ENCODE assay signal across 8 cellular contexts in the genomic region with DNA sequence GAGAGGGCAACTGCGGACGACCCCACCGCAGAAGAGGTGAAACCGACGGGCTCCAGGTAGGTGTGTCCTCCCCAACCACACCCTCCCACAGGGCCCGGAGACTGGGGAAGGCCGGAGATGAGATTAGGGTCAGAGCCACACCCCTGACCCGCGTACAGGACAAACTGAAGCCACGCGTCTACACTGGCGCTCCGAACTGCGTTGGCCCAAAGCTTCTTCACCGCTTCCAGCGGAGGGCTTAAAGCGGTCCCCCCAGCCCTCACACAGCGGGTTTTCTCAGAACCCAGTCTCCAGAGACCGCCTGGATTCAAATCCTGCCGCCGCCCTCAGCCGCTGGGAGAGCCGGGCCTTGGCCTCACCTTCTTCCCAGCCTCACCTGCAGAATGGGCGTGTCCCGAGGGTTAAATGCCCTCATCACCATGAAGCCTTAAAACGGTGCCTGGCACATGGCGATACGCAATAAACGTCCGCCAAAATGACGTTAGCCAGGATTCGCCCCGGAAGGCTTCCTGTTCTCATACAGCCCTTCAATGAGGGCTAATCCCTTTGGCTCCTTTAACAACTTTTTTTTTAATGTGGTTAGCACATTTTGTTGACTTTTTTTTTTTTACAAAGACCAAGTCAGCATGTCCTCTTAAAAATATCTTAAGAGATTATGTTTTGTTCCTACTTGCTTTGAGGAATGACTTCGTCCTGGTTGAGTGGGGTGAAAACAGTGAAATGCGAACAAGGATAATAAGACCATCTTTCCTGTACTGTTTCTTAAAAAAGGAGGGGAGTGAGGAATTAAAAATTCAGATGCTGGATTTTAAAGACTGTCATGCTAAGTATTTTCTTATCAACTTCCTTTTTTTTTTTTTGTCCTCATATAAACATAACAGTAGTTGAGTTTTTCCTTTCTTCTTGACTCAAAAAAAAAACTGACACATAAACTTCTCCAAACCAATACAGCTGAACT. TPM values are rescaled to one million over a fixed set of nuclear protein-coding genes. Genes with fewer than 3 reads are reported as not detected.
DNase-seq lines count a peak whose midpoint lies in the region; ATAC-seq and TF ChIP-seq lines count a peak whose summit lies in the region.

No MANE protein-coding gene starts in this region.

- no peak for ATAC-seq in T-helper 17 cell
- ATAC-seq in HG02973 (IDR thresholded peaks at IDR 0.05; ENCODE audit: unreplicated experiment), result no peak
- ATAC-seq in HG03520 (IDR thresholded peaks at IDR 0.05; ENCODE audit: unreplicated experiment), result no peak
- no peak for ATAC-seq in HG02840 (IDR thresholded peaks at IDR 0.05; ENCODE audit: low FRiP score, unreplicated experiment)

- no peaks in the 10 kb centered on the region for H3K27me3 Mint-ChIP-seq in T-helper 17 cell
- no peaks in the 10 kb centered on the region for H3K27me3 Mint-ChIP-seq in progenitor cell of endocrine pancreas

- H3K27ac ChIP-seq in epithelial cell of prostate, result peak overlapping the region; percentile 80

- no peak for TF ChIP-seq CTCF in progenitor cell of endocrine pancreas (IDR thresholded peaks at IDR 0.05; ENCODE audit: unreplicated experiment)

- H3K36me3 Mint-ChIP-seq in T-helper 17 cell (ENCODE audit: low read depth), result no peaks in the 10 kb centered on the region
- H3K36me3 Mint-ChIP-seq in progenitor cell of endocrine pancreas (ENCODE audit: insufficient read depth), result no peaks in the 10 kb centered on the region

- H3K9me3 Mint-ChIP-seq in progenitor cell of endocrine pancreas (ENCODE audit: low read depth), result no peaks in the 10 kb centered on the region

- no peaks in the 10 kb centered on the region for H3K9me3 ChIP-seq in T-helper 17 cell (ENCODE audit: control insufficient read depth, low read length, poor library complexity, severe bottlenecking)

- DNase-seq in H4 (ENCODE audit: low spot score), result peak; percentile 44
- no peak for DNase-seq in T-helper 17 cell
- DNase-seq in epithelial cell of prostate (ENCODE audit: low read depth, low spot score), result peak; percentile 50
- no peak for DNase-seq in progenitor cell of endocrine pancreas (ENCODE audit: low spot score, unreplicated experiment)
- DNase-seq in NCI-H1417 treated with DMSO at 0.1 percent for 48 hours (lab: John Stamatoyannopoulos, UW), result no peak

- H3K4me1 Mint-ChIP-seq in T-helper 17 cell (peaks cover 20% of the 10 kb centered on the region), progenitor cell of endocrine pancreas (ENCODE audit: low read depth) (peaks cover 18% of the 10 kb centered on the region)

- H3K4me3 Mint-ChIP-seq in T-helper 17 cell (peak overlapping the region; percentile 80), progenitor cell of endocrine pancreas (ENCODE audit: low read depth) (no peak overlapping the region)

- peak overlapping the region; percentile 96 for H3K27ac Mint-ChIP-seq in T-helper 17 cell
- peak overlapping the region; percentile 64 for H3K27ac Mint-ChIP-seq in progenitor cell of endocrine pancreas

RNA-seq across cellular contexts. Expression of gene ZNF217, which starts 15.1 kb away (rescaled TPM):
- 8.1 and 9.7 TPM in 2 replicates for total RNA-seq in H4 (2014; rRNA removed; shearing (Covaris generic))
- 10 to 100 TPM; 70.4 to 72.8 TPM for total RNA-seq in T-helper 17 cell
- 68.4 and 76.3 TPM in 2 replicates for total RNA-seq in progenitor cell of endocrine pancreas

Comparison
In these comparisons a context has a peak if more than half of its experiments do, and no peak if none do; other contexts are left out.
1. DNase-seq: peak in H4 (single experiment) and epithelial cell of prostate (single experiment); none in T-helper 17 cell (0 of 3), progenitor cell of endocrine pancreas (single experiment) and NCI-H1417 treated with DMSO at 0.1 percent for 48 hours (single experiment).